Comparison of ENCODE assay signal across 12 cellular contexts in the genomic region with DNA sequence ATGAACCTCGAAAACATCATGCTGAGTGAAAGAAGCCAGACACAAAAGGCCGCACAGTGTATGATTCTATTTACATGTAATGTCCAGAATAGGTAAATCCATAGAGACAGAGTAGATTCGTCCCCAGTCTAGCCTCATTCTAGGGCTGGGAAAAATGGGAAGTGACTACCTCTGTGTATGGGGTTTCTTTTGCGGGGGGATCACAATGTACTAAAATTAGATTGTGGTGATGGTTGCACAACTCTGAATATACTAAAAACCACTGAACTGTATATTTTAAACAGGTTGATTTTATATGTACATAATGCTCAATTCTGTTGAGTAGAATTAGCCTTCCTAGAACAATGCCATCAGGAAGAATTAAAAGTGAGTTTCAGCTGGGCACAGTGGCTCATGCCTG.
"Had no signal": no experiment of that assay in that cellular context is flagged by ENCODE, and none has a peak within 500 bp of the region (broad histone marks: within the 10 kb centered on the region; RNA-seq: fewer than 3 reads in every experiment).

No MANE protein-coding gene starts in this region.

- H3K27ac ChIP-seq: sigmoid colon, suprapubic skin had no signal

- H3K4me3 Mint-ChIP-seq: activated CD4-positive, alpha-beta T cell treated with anti-CD3 and anti-CD28 coated beads for 36 hours; activated CD8-positive, alpha-beta T cell treated with anti-CD3 and anti-CD28 coated beads for 36 hours; activated naive CD8-positive, alpha-beta T cell treated with anti-CD3 and anti-CD28 coated beads, Interleukin-2, amount 10 ng/mL, durations not matched to agents 7 days and 5 days; type B pancreatic cell had no signal

- H3K27ac Mint-ChIP-seq: activated CD4-positive, alpha-beta T cell treated with anti-CD3 and anti-CD28 coated beads for 36 hours; activated CD8-positive, alpha-beta T cell treated with anti-CD3 and anti-CD28 coated beads for 36 hours; activated naive CD8-positive, alpha-beta T cell treated with anti-CD3 and anti-CD28 coated beads, Interleukin-2, amount 10 ng/mL, durations not matched to agents 7 days and 5 days; type B pancreatic cell had no signal

- H3K36me3 ChIP-seq: sigmoid colon, suprapubic skin had no signal

- H3K36me3 Mint-ChIP-seq: activated naive CD8-positive, alpha-beta T cell treated with anti-CD3 and anti-CD28 coated beads, Interleukin-2, amount 10 ng/mL, durations not matched to agents 7 days and 5 days; type B pancreatic cell had no signal

- H3K9me3 ChIP-seq: sigmoid colon, suprapubic skin had no signal

- H3K4me3 ChIP-seq: sigmoid colon, suprapubic skin had no signal

- H3K27me3 ChIP-seq: sigmoid colon, suprapubic skin had no signal

- H3K27me3 Mint-ChIP-seq: activated CD4-positive, alpha-beta T cell treated with anti-CD3 and anti-CD28 coated beads for 36 hours; activated CD8-positive, alpha-beta T cell treated with anti-CD3 and anti-CD28 coated beads for 36 hours; activated naive CD8-positive, alpha-beta T cell treated with anti-CD3 and anti-CD28 coated beads, Interleukin-2, amount 10 ng/mL, durations not matched to agents 7 days and 5 days; type B pancreatic cell had no signal

- ATAC-seq: activated CD4-positive, alpha-beta T cell treated with anti-CD3 and anti-CD28 coated beads for 36 hours; activated CD8-positive, alpha-beta T cell treated with anti-CD3 and anti-CD28 coated beads for 36 hours; stimulated activated naive CD8-positive, alpha-beta T cell treated with anti-CD3 and anti-CD28 coated beads, Interleukin-15, Interleukin-2, amounts not matched to agents 100 U/mL and 50 U/mL, for 24 hours had no signal

- DNase-seq: activated CD4-positive, alpha-beta T cell treated with anti-CD3 and anti-CD28 coated beads for 36 hours; activated CD8-positive, alpha-beta memory T cell treated with anti-CD3 and anti-CD28 coated beads, Interleukin-2, amount 50 U/mL, for 4 hours; activated CD8-positive, alpha-beta T cell treated with anti-CD3 and anti-CD28 coated beads for 36 hours; activated naive CD8-positive, alpha-beta T cell treated with anti-CD3 and anti-CD28 coated beads, Interleukin-2, amount 10 ng/mL, durations not matched to agents 7 days and 5 days; anterior cingulate cortex; dermis blood vessel endothelial cell; hippocampal formation; sigmoid colon; stimulated activated CD4-positive, alpha-beta T cell treated with anti-CD3 and anti-CD28 coated beads, Interleukin-12 subunit alpha, Interleukin-12 subunit beta, amount 100 ng/mL, for 4 hours; stimulated activated naive CD8-positive, alpha-beta T cell treated with anti-CD3 and anti-CD28 coated beads, Interleukin-15, Interleukin-2, amounts not matched to agents 100 U/mL and 50 U/mL, for 24 hours had no signal

- H3K9me3 Mint-ChIP-seq: activated CD8-positive, alpha-beta T cell treated with anti-CD3 and anti-CD28 coated beads for 36 hours; activated naive CD8-positive, alpha-beta T cell treated with anti-CD3 and anti-CD28 coated beads, Interleukin-2, amount 10 ng/mL, durations not matched to agents 7 days and 5 days; type B pancreatic cell had no signal
